In the genomic region with DNA sequence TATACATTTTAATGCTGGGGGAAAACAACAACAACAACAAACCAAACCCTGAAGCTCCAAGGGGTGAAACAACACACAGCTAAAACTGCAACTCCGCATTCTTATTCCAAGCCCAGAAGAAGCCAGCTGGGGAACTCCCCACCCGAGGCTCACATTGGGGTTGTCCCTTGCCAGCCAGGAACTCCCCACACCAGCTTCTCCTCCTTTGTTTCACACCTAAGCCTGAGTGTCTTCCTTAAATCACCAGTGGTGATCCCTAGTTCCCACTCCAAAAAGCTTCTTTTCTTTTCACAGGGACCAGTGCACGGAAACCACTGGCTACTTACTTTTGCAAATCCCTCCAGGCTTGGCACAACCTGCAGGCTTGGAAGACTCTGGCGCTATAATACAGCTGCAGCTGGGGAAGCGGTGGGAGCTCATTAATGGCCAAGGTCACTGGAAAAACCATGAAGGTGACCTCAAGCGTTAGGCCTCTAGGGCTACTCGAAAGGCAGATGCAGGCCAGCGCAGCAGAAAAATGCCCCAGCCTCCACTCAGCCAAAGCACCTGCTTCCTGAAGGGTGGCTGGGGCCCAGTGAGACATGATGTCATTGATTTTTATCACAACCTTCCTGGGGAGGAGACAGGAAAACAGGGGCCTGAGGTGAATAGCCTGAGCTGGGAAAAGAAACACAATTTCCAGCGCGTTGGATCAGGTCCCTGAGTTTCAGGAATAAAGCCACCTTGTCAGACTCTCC, we compare ENCODE assay signal across 13 cellular contexts. TPM values are rescaled to one million over a fixed set of nuclear protein-coding genes. Genes with fewer than 3 reads are reported as not detected.
DNase-seq lines count a peak whose midpoint lies in the region; ATAC-seq and TF ChIP-seq lines count a peak whose summit lies in the region.
"Had no signal": no experiment of that assay in that cellular context is flagged by ENCODE, and none has a peak within 500 bp of the region (broad histone marks: within the 10 kb centered on the region; RNA-seq: fewer than 3 reads in every experiment).

No MANE protein-coding gene starts in this region.

- H3K4me1 ChIP-seq in BLaER1 (peaks cover 23% of the 10 kb centered on the region), lung (ENCODE audit: control insufficient read depth in 2 of 2, insufficient read depth in 2 of 2, low read length in 2 of 2) (peaks cover 2 to 5% of the 10 kb centered on the region in 2 donors)
- H3K4me1 ChIP-seq: SJSA1 had no signal

- WGBS in lung, 2 donors, result 55 to 56% methylated on average over 10 of the region's 10 CpGs

- no peak for TF ChIP-seq CTCF in WTC11 (IDR thresholded peaks at IDR 0.05)
- no peak for TF ChIP-seq CTCF in lung (IDR thresholded peaks at IDR 0.05; ENCODE audit: control extremely low read depth, extremely low read depth)

- 0 out of 2 replicates have a peak, but pooled peaks cover 5% of the 10 kb centered on the region for H3K4me1 Mint-ChIP-seq in WTC11

- intact Hi-C loops in posterior vena cava (cut with DNase I), result no loop called here

- H3K4me3 ChIP-seq in BLaER1 (no peak overlapping the region), lung (no peak overlapping the region)
- H3K4me3 ChIP-seq: GM23248, SJSA1 had no signal

- H3K27ac ChIP-seq in BLaER1 (no peak overlapping the region), lung (ENCODE audit: low read depth in 1 of 2, low read length in 1 of 2) (peak overlapping the region; percentile 24 to 59)
- H3K27ac ChIP-seq: GM23248, SJSA1 had no signal

- H3K27ac Mint-ChIP-seq in WTC11, result no peak overlapping the region

- peak; percentile 56; the same call in 1 of the 2 replicates for ATAC-seq in WTC11
- ATAC-seq in lung (ENCODE audit: insufficient read depth, low FRiP score), result peak; percentile 34

- H3K9me3 Mint-ChIP-seq in WTC11, result peaks cover 40% of the 10 kb centered on the region

- H3K4me2 ChIP-seq in BLaER1, result peak overlapping the region; percentile 39

- POLR2A ChIA-PET in WTC11 (lab: Charles Lee), result no interaction called here

- H3K36me3 Mint-ChIP-seq in WTC11, result peaks cover 32% of the 10 kb centered on the region

- CTCF ChIA-PET in WTC11 (lab: Charles Lee), result interaction anchor here (0.8 to 4.2 kb wide), 4 partner anchors 13 to 31 kb away, joined by 4 to 26 read pairs (median 6); no protein-coding TSS in a partner anchor

- DNase-seq in NCI-H1092 treated with DMSO at 0.1 percent for 48 hours (lab: John Stamatoyannopoulos, UW) (peak; percentile 53), WTC11 (ENCODE audit: low spot score) (no peak), lung (ENCODE audit: low spot score) (no peak), posterior vena cava (ENCODE audit: low spot score) (no peak), NCI-H1694 (lab: John Stamatoyannopoulos, UW) (no peak)
- no peak for DNase-seq in NK-92 treated with Interleukin-12 subunit alpha and Interleukin-12 subunit beta, amount 100 ng/mL, for 24 hours (lab: John Stamatoyannopoulos, UW)
- no peak for DNase-seq in stimulated activated CD4-positive, alpha-beta T cell treated with anti-CD3 and anti-CD28 coated beads, Interleukin-4, amount 100 ng/mL, for 4 hours
- DNase-seq: activated CD4-positive, CD25-positive, alpha-beta regulatory T cell treated with anti-CD3 and anti-CD28 coated beads, Interleukin-2, amount 50 U/mL, for 72 hours; GM23248; hypothalamus; NCI-H2171 had no signal

- H3K27me3 ChIP-seq in BLaER1, result no peaks in the 10 kb centered on the region
- H3K27me3 ChIP-seq in lung (ENCODE audit: control insufficient read depth, insufficient read depth), result no peaks in the 10 kb centered on the region
- H3K27me3 ChIP-seq: SJSA1 had no signal

- no peak overlapping the region for H3K9ac ChIP-seq in BLaER1
- H3K9ac ChIP-seq: GM23248 had no signal

- H3K36me3 ChIP-seq in BLaER1 (no peaks in the 10 kb centered on the region), lung (ENCODE audit: control insufficient read depth in 2 of 2, insufficient read depth in 2 of 2, low read length in 2 of 2) (no peaks in the 10 kb centered on the region)
- H3K36me3 ChIP-seq: SJSA1 had no signal

- no peak overlapping the region for H3K4me3 Mint-ChIP-seq in WTC11

- H3K27me3 Mint-ChIP-seq in WTC11 (ENCODE audit: low read depth), result peaks cover 23% of the 10 kb centered on the region

- H4K20me1 ChIP-seq in BLaER1, result no peaks in the 10 kb centered on the region

- H3K9me3 ChIP-seq in BLaER1, result peaks cover 28% of the 10 kb centered on the region
- H3K9me3 ChIP-seq in lung (ENCODE audit: control insufficient read depth in 2 of 2, insufficient read depth in 1 of 2, low read length in 1 of 2), result peaks cover 2% of the 10 kb centered on the region in 2 donors
- H3K9me3 ChIP-seq: SJSA1 had no signal

TF ChIP-seq in WTC11, 78 proteins besides CTCF, POLR2A, EP300 and RAD21 (continues in another document):
- TF ChIP-seq RELA (CRISPR knock-in tag; IDR thresholded peaks at IDR 0.05; ENCODE audit: borderline replicate concordance), result no peak
- TF ChIP-seq, protein P1, sequence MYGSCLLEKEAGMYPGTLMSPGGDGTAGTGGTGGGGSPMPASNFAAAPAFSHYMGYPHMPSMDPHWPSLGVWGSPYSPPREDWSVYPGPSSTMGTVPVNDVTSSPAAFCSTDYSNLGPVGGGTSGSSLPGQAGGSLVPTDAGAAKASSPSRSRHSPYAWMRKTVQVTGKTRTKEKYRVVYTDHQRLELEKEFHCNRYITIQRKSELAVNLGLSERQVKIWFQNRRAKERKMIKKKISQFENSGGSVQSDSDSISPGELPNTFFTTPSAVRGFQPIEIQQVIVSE (CRISPR knock-in tag; IDR thresholded peaks at IDR 0.05; ENCODE audit: borderline replicate concordance), result no peak
- TF ChIP-seq CREB1 (CRISPR knock-in tag; IDR thresholded peaks at IDR 0.05), result no peak
- no peak for TF ChIP-seq JUN (CRISPR knock-in tag; IDR thresholded peaks at IDR 0.05)
- TF ChIP-seq, protein P2, sequence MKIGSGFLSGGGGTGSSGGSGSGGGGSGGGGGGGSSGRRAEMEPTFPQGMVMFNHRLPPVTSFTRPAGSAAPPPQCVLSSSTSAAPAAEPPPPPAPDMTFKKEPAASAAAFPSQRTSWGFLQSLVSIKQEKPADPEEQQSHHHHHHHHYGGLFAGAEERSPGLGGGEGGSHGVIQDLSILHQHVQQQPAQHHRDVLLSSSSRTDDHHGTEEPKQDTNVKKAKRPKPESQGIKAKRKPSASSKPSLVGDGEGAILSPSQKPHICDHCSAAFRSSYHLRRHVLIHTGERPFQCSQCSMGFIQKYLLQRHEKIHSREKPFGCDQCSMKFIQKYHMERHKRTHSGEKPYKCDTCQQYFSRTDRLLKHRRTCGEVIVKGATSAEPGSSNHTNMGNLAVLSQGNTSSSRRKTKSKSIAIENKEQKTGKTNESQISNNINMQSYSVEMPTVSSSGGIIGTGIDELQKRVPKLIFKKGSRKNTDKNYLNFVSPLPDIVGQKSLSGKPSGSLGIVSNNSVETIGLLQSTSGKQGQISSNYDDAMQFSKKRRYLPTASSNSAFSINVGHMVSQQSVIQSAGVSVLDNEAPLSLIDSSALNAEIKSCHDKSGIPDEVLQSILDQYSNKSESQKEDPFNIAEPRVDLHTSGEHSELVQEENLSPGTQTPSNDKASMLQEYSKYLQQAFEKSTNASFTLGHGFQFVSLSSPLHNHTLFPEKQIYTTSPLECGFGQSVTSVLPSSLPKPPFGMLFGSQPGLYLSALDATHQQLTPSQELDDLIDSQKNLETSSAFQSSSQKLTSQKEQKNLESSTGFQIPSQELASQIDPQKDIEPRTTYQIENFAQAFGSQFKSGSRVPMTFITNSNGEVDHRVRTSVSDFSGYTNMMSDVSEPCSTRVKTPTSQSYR (CRISPR knock-in tag; IDR thresholded peaks at IDR 0.05), result no peak
- TF ChIP-seq ZNF396 (CRISPR knock-in tag; IDR thresholded peaks at IDR 0.05; ENCODE audit: borderline replicate concordance), result no peak
- TF ChIP-seq, protein P3, sequence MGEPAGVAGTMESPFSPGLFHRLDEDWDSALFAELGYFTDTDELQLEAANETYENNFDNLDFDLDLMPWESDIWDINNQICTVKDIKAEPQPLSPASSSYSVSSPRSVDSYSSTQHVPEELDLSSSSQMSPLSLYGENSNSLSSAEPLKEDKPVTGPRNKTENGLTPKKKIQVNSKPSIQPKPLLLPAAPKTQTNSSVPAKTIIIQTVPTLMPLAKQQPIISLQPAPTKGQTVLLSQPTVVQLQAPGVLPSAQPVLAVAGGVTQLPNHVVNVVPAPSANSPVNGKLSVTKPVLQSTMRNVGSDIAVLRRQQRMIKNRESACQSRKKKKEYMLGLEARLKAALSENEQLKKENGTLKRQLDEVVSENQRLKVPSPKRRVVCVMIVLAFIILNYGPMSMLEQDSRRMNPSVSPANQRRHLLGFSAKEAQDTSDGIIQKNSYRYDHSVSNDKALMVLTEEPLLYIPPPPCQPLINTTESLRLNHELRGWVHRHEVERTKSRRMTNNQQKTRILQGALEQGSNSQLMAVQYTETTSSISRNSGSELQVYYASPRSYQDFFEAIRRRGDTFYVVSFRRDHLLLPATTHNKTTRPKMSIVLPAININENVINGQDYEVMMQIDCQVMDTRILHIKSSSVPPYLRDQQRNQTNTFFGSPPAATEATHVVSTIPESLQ (CRISPR knock-in tag; IDR thresholded peaks at IDR 0.05), result no peak
- TF ChIP-seq, protein P4, sequence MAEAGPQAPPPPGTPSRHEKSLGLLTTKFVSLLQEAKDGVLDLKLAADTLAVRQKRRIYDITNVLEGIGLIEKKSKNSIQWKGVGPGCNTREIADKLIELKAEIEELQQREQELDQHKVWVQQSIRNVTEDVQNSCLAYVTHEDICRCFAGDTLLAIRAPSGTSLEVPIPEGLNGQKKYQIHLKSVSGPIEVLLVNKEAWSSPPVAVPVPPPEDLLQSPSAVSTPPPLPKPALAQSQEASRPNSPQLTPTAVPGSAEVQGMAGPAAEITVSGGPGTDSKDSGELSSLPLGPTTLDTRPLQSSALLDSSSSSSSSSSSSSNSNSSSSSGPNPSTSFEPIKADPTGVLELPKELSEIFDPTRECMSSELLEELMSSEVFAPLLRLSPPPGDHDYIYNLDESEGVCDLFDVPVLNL (CRISPR knock-in tag; IDR thresholded peaks at IDR 0.05; ENCODE audit: borderline replicate concordance, low read depth), result no peak
- no peak for TF ChIP-seq ZNF121 (CRISPR knock-in tag; IDR thresholded peaks at IDR 0.05)
- TF ChIP-seq, protein P5, sequence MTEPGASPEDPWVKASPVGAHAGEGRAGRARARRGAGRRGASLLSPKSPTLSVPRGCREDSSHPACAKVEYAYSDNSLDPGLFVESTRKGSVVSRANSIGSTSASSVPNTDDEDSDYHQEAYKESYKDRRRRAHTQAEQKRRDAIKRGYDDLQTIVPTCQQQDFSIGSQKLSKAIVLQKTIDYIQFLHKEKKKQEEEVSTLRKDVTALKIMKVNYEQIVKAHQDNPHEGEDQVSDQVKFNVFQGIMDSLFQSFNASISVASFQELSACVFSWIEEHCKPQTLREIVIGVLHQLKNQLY (CRISPR knock-in tag; IDR thresholded peaks at IDR 0.05), result no peak
- no peak for TF ChIP-seq ZNF423 (CRISPR knock-in tag; IDR thresholded peaks at IDR 0.05)

RNA-seq across cellular contexts. Expression of a gene that starts 40.1 kb away (rescaled TPM):
- total RNA-seq in WTC11 (2021), result 0.46 to 1.1 TPM (median 0.73 TPM) in 3 replicates
- total RNA-seq in lung, result 10 to 100 TPM; 14.2 to 21.2 TPM
- polyA plus RNA-seq in lung, result 10 to 100 TPM in 1 of 2 donors, 1 to 10 TPM in 1; 3.0 to 23.6 TPM
- total RNA-seq in posterior vena cava, result 10 to 100 TPM in 1 of 2 donors, 1 to 10 TPM in 1; 5.2 to 11.2 TPM
- total RNA-seq: GM23248 had no signal
- polyA plus RNA-seq: GM23248 had no signal
